Comparison of ENCODE assay signal across 8 cellular contexts in genomic region chr14:103391048-103391447, GRCh38. TPM values are rescaled to one million over a fixed set of nuclear protein-coding genes. Genes with fewer than 3 reads are reported as not detected.
DNase-seq lines count a peak whose midpoint lies in the region; ATAC-seq and TF ChIP-seq lines count a peak whose summit lies in the region.

No MANE protein-coding gene starts in this region.

- ATAC-seq in lower lobe of right lung (peak; percentile 6 to 43), GM19351 (IDR thresholded peaks at IDR 0.05; ENCODE audit: unreplicated experiment) (no peak), GM18519 (IDR thresholded peaks at IDR 0.05; ENCODE audit: low FRiP score, unreplicated experiment) (no peak)

- H3K4me3 Mint-ChIP-seq in Calu3 (ENCODE audit: low read depth, unreplicated experiment) (no peak overlapping the region), IgD-negative memory B cell (peak overlapping the region in 2 of 4 donors; percentile 58 to 70), type B pancreatic cell (no peak overlapping the region)

- peaks cover 19% of the 10 kb centered on the region for H3K36me3 Mint-ChIP-seq in Calu3 (ENCODE audit: insufficient read depth, unreplicated experiment)
- H3K36me3 Mint-ChIP-seq in IgD-negative memory B cell: peaks cover 3% of the 10 kb centered on the region
- peaks cover 5% of the 10 kb centered on the region for H3K36me3 Mint-ChIP-seq in type B pancreatic cell

- BruUV-seq in Calu3 (replicated peaks; lab: Mats Ljungman, UMichigan): no TSS peak

- CTCF ChIA-PET in Calu3 (lab: Charles Lee): interaction anchor here (0.7 to 1.9 kb wide), 9 partner anchors 12 to 316 kb away, joined by 3 to 10 read pairs (median 5); partner anchors contain the start of gene EIF5

- peaks cover 16% of the 10 kb centered on the region for H3K4me1 Mint-ChIP-seq in Calu3 (ENCODE audit: low read depth, unreplicated experiment)
- peaks cover 50% of the 10 kb centered on the region in 3 donors for H3K4me1 Mint-ChIP-seq in IgD-negative memory B cell
- H3K4me1 Mint-ChIP-seq in type B pancreatic cell (ENCODE audit: unreplicated experiment): peaks cover 45% of the 10 kb centered on the region

- H3K36me3 ChIP-seq in lower lobe of right lung: no peaks in the 10 kb centered on the region

- peaks cover 87% of the 10 kb centered on the region for H3K4me1 ChIP-seq in lower lobe of right lung

- TF ChIP-seq CTCF in Calu3 (IDR thresholded peaks at IDR 0.05; ENCODE audit: unreplicated experiment): peak; percentile 63
- peak; percentile 61 for TF ChIP-seq CTCF in cardiac fibroblast (IDR thresholded peaks at IDR 0.05; ENCODE audit: low read depth, low read length)
- peak; percentile 64 for TF ChIP-seq CTCF in lower lobe of right lung (IDR thresholded peaks at IDR 0.05)
- peak; percentile 89 for TF ChIP-seq CTCF in type B pancreatic cell (conservative IDR thresholded peaks at IDR 0.05)

- H3K27ac ChIP-seq in lower lobe of right lung: no peak overlapping the region

- H3K27me3 ChIP-seq in lower lobe of right lung (ENCODE audit: low read depth): no peaks in the 10 kb centered on the region

- no peaks in the 10 kb centered on the region for H3K27me3 Mint-ChIP-seq in Calu3 (ENCODE audit: unreplicated experiment)
- no peaks in the 10 kb centered on the region for H3K27me3 Mint-ChIP-seq in IgD-negative memory B cell
- H3K27me3 Mint-ChIP-seq in type B pancreatic cell: no peaks in the 10 kb centered on the region

- intact Hi-C loops in Calu3 (cut with micrococcal nuclease; ENCODE audit: unreplicated experiment): loop anchor here (5.0 kb wide), 1 partner anchor 39 kb away; no protein-coding TSS in a partner anchor
- intact Hi-C loops in lower lobe of right lung (cut with DNase I): no loop called here

- peak; percentile 18 for DNase-seq in Calu3
- peak; percentile 60 to 91 for DNase-seq in SW 1271 (lab: John Stamatoyannopoulos, UW)
- peak; percentile 82 to 92 for DNase-seq in cardiac fibroblast (ENCODE audit: low read depth in 2 of 2)
- no peak for DNase-seq in lower lobe of right lung
- DNase-seq in type B pancreatic cell (ENCODE audit: extremely low spot score, unreplicated experiment): no peak

- H3K9me3 Mint-ChIP-seq in Calu3 (ENCODE audit: low read depth, unreplicated experiment): no peaks in the 10 kb centered on the region
- H3K9me3 Mint-ChIP-seq in IgD-negative memory B cell: no peaks in the 10 kb centered on the region
- no peaks in the 10 kb centered on the region for H3K9me3 Mint-ChIP-seq in type B pancreatic cell

- H3K27ac Mint-ChIP-seq in Calu3 (ENCODE audit: unreplicated experiment): no peak overlapping the region
- peak overlapping the region; percentile 39 to 66 (median 61) for H3K27ac Mint-ChIP-seq in IgD-negative memory B cell
- H3K27ac Mint-ChIP-seq in type B pancreatic cell: peak overlapping the region; percentile 62

- H3K9me3 ChIP-seq in lower lobe of right lung: no peaks in the 10 kb centered on the region

- no peak overlapping the region for H3K4me3 ChIP-seq in cardiac fibroblast (replicated peaks in 1 of 2; ENCODE audit: low read depth in 2 of 2, low read length in 2 of 2)
- H3K4me3 ChIP-seq in lower lobe of right lung: no peak overlapping the region

RNA-seq across cellular contexts. Expression of gene MARK3, which starts 5.8 kb away (rescaled TPM):
- 76.0 and 79.5 TPM in 2 replicates for total RNA-seq in Calu3 (2022)
- 40.3 TPM for polyA plus RNA-seq in IgD-negative memory B cell
- total RNA-seq in lower lobe of right lung: 99.4 TPM
- total RNA-seq in type B pancreatic cell (ENCODE audit: low replicate concordance): 79.1 and 91.4 TPM in 2 replicates

RNA-seq across cellular contexts. Expression of gene EIF5, which starts 57.0 kb away (rescaled TPM):
- total RNA-seq in Calu3 (2022) (327 and 328 TPM in 2 replicates), lower lobe of right lung (266 TPM), type B pancreatic cell (ENCODE audit: low replicate concordance) (327 and 340 TPM in 2 replicates)
- 372 TPM for polyA plus RNA-seq in IgD-negative memory B cell

Comparison
In these comparisons a context has a peak if more than half of its experiments do, and no peak if none do; other contexts are left out.
1. DNase-seq: peak in Calu3 (single experiment), SW 1271 (2 of 2) and cardiac fibroblast (2 of 2); none in lower lobe of right lung (single experiment) and type B pancreatic cell (single experiment).
2. ATAC-seq: peak in lower lobe of right lung (2 of 2); none in GM19351 (single experiment) and GM18519 (single experiment).
3. Peak in every context shown above with its lines, with median percentiles within 50 percentile points of each other: CTCF ChIP-seq.